In genomic region chr21:43645414-43645891, GRCh38 we compare ENCODE assay signal across 8 cellular contexts. TPM values are rescaled to one million over a fixed set of nuclear protein-coding genes. Genes with fewer than 3 reads are reported as not detected.
DNase-seq lines count a peak whose midpoint lies in the region; ATAC-seq and TF ChIP-seq lines count a peak whose summit lies in the region.

No MANE protein-coding gene starts in this region.

- no peaks in the 10 kb centered on the region for H3K9me3 ChIP-seq in CD4-positive, alpha-beta T cell (ENCODE audit: control insufficient read depth, low read length)
- H3K9me3 ChIP-seq in GM23248 (ENCODE audit: low read depth) (no peaks in the 10 kb centered on the region), NT2/D1 (ENCODE audit: insufficient read depth, low read length) (no peaks in the 10 kb centered on the region)

- H3F3A ChIP-seq in GM23248 (ENCODE audit: insufficient read depth), result peaks cover 18% of the 10 kb centered on the region

- peaks cover 18% of the 10 kb centered on the region for H3K4me1 Mint-ChIP-seq in CD4-positive, alpha-beta T cell (ENCODE audit: low read depth)
- peaks cover 26% of the 10 kb centered on the region for H3K4me1 Mint-ChIP-seq in MCF 10A (ENCODE audit: insufficient read depth, unreplicated experiment)
- H3K4me1 Mint-ChIP-seq in stimulated activated naive CD8-positive, alpha-beta T cell treated with anti-CD3 and anti-CD28 coated beads, Interleukin-15, amount 100 ng/mL, for 72 hours, result peaks cover 16% of the 10 kb centered on the region

- CTCF ChIA-PET in CD4-positive, alpha-beta T cell (lab: Charles Lee), result interaction anchor here (0.9 to 1.2 kb wide), 2 partner anchors 38 to 357 kb away, joined by 3 read pairs; no protein-coding TSS in a partner anchor
- CTCF ChIA-PET in MCF 10A (lab: Yijun Ruan, JAX), result interaction anchor here (0.6 to 3.9 kb wide), 22 partner anchors 8 to 453 kb away, joined by 3 to 44 read pairs (median 4); partner anchors contain the start of gene HSF2BP

- no peak overlapping the region for H3K27ac Mint-ChIP-seq in CD4-positive, alpha-beta T cell
- peak overlapping the region; percentile 88 for H3K27ac Mint-ChIP-seq in MCF 10A (ENCODE audit: low read depth, unreplicated experiment)
- no peak overlapping the region for H3K27ac Mint-ChIP-seq in stimulated activated naive CD8-positive, alpha-beta T cell treated with anti-CD3 and anti-CD28 coated beads, Interleukin-15, amount 100 ng/mL, for 72 hours

- H3K4me3 ChIP-seq in GM23248, result peak overlapping the region; percentile 35
- H3K4me3 ChIP-seq in NT2/D1 (ENCODE audit: insufficient read length, low read depth), result no peak overlapping the region

- in situ Hi-C loops in GM23248 (cut with MboI), result loop anchor here (10.0 kb wide), 1 partner anchor 331 kb away; no protein-coding TSS in a partner anchor

- no peaks in the 10 kb centered on the region for H3K36me3 Mint-ChIP-seq in CD4-positive, alpha-beta T cell (ENCODE audit: low read depth)
- peaks cover 6% of the 10 kb centered on the region for H3K36me3 Mint-ChIP-seq in MCF 10A (ENCODE audit: insufficient read depth, unreplicated experiment)

- H3K9me3 Mint-ChIP-seq in CD4-positive, alpha-beta T cell, result no peaks in the 10 kb centered on the region
- no peaks in the 10 kb centered on the region for H3K9me3 Mint-ChIP-seq in MCF 10A (ENCODE audit: unreplicated experiment)
- no peaks in the 10 kb centered on the region for H3K9me3 Mint-ChIP-seq in stimulated activated naive CD8-positive, alpha-beta T cell treated with anti-CD3 and anti-CD28 coated beads, Interleukin-15, amount 100 ng/mL, for 72 hours

- no peaks in the 10 kb centered on the region for H3K27me3 Mint-ChIP-seq in CD4-positive, alpha-beta T cell
- H3K27me3 Mint-ChIP-seq in MCF 10A (ENCODE audit: insufficient read depth, unreplicated experiment), result no peaks in the 10 kb centered on the region
- peaks cover 10% of the 10 kb centered on the region for H3K27me3 Mint-ChIP-seq in stimulated activated naive CD8-positive, alpha-beta T cell treated with anti-CD3 and anti-CD28 coated beads, Interleukin-15, amount 100 ng/mL, for 72 hours

- H3K9ac ChIP-seq in GM23248, result peak overlapping the region; percentile 32
- peak overlapping the region; percentile 47 for H3K9ac ChIP-seq in NT2/D1 (ENCODE audit: insufficient read length, low read depth)

- intact Hi-C loops in CD4-positive, alpha-beta T cell (cut with DNase I, micrococcal nuclease), result loop anchor here in 1 of 2 experiments (5.0 kb wide), 1 partner anchor 723 kb away; no protein-coding TSS in a partner anchor
- intact Hi-C loops in MCF 10A (cut with micrococcal nuclease), result loop anchor here (1.0 to 5.0 kb wide), 3 partner anchors 33 to 753 kb away; partner anchors contain the start of gene NDUFV3

- peak overlapping the region; percentile 56 for H2AFZ ChIP-seq in GM23248

- no peaks in the 10 kb centered on the region for H3K79me2 ChIP-seq in GM23248 (ENCODE audit: insufficient read depth)

- H4K20me1 ChIP-seq in GM23248 (ENCODE audit: insufficient read depth), result no peaks in the 10 kb centered on the region

- no peak for DNase-seq in CD4-positive, alpha-beta T cell
- DNase-seq in GM23248, result peak; percentile 88
- DNase-seq in NT2/D1 (ENCODE audit: low read depth, low spot score), result no peak
- DNase-seq in MCF 10A (ENCODE audit: unreplicated experiment), result peak; percentile 88
- peak; percentile 45 for DNase-seq in kidney glomerular epithelial cell (lab: John Stamatoyannopoulos, UW)
- DNase-seq in stimulated activated naive CD8-positive, alpha-beta T cell treated with anti-CD3 and anti-CD28 coated beads, Interleukin-15, amount 100 ng/mL, for 72 hours, result no peak
- no peak for DNase-seq in activated CD4-positive, CD25-positive, alpha-beta regulatory T cell treated with anti-CD3 and anti-CD28 coated beads, Interleukin-2, amount 50 U/mL, for 72 hours

- no TSS peak for BruUV-seq in MCF 10A (replicated peaks; lab: Mats Ljungman, UMichigan)

- no peak overlapping the region for H3K27ac ChIP-seq in CD4-positive, alpha-beta T cell (ENCODE audit: low read depth, low read length)
- peak overlapping the region; percentile 47 for H3K27ac ChIP-seq in GM23248

- 2 to 4% methylated on average over 7 of the region's 7 CpGs for WGBS in GM23248 (ENCODE audit: low coverage in 1 of 2, low lambda C conversion rate in 2 of 2, missing lambda C conversion rate in 2 of 2), 2 experiments

- H3K36me3 ChIP-seq in GM23248 (ENCODE audit: low read depth) (no peaks in the 10 kb centered on the region), NT2/D1 (ENCODE audit: insufficient read depth, insufficient read length, low read length) (no peaks in the 10 kb centered on the region)

- H3K4me1 ChIP-seq in GM23248 (ENCODE audit: insufficient read depth), result peaks cover 23% of the 10 kb centered on the region
- H3K4me1 ChIP-seq in NT2/D1 (ENCODE audit: insufficient read depth, insufficient read length), result peaks cover 3% of the 10 kb centered on the region

- no peaks in the 10 kb centered on the region for H3K9me2 ChIP-seq in GM23248 (ENCODE audit: insufficient read depth)

- POLR2A ChIA-PET in CD4-positive, alpha-beta T cell (lab: Charles Lee), result interaction anchor here (1.4 to 1.9 kb wide), 2 partner anchors 14 to 74 kb away, joined by 3 to 5 read pairs; partner anchors contain the start of genes HSF2BP, PDXK and RRP1B
- POLR2A ChIA-PET in MCF 10A (lab: Yijun Ruan, JAX), result interaction anchor here (0.6 to 3.3 kb wide), 14 partner anchors 8 to 733 kb away, joined by 3 to 17 read pairs (median 5); partner anchors contain the start of gene RRP1B

- peak overlapping the region; percentile 64 for H3K4me2 ChIP-seq in GM23248 (ENCODE audit: unreplicated experiment)

- TF ChIP-seq CTCF in CD4-positive, alpha-beta T cell (IDR thresholded peaks at IDR 0.05), result no peak
- peak; percentile 56 for TF ChIP-seq CTCF in MCF 10A (IDR thresholded peaks at IDR 0.05; ENCODE audit: unreplicated experiment)

- H3K4me3 Mint-ChIP-seq in CD4-positive, alpha-beta T cell, result no peak overlapping the region
- no peak overlapping the region for H3K4me3 Mint-ChIP-seq in MCF 10A (ENCODE audit: unreplicated experiment)
- H3K4me3 Mint-ChIP-seq in stimulated activated naive CD8-positive, alpha-beta T cell treated with anti-CD3 and anti-CD28 coated beads, Interleukin-15, amount 100 ng/mL, for 72 hours, result peak overlapping the region; percentile 9 to 23

- ATAC-seq in CD4-positive, alpha-beta T cell (ENCODE audit: poor library complexity), result peak; percentile 40
- peak; percentile 57 for ATAC-seq in stimulated activated naive CD8-positive, alpha-beta T cell treated with anti-CD3 and anti-CD28 coated beads, Interleukin-15, amount 100 ng/mL, for 72 hours
- ATAC-seq in HG02938 (IDR thresholded peaks at IDR 0.05; ENCODE audit: unreplicated experiment), result no peak

- H3K27me3 ChIP-seq in CD4-positive, alpha-beta T cell (ENCODE audit: control insufficient read depth, insufficient read depth, low read length), result no peaks in the 10 kb centered on the region
- H3K27me3 ChIP-seq in GM23248 (replicated peaks; ENCODE audit: insufficient read depth), result no peaks in the 10 kb centered on the region
- no peaks in the 10 kb centered on the region for H3K27me3 ChIP-seq in NT2/D1 (ENCODE audit: insufficient read depth, insufficient read length)

RNA-seq across cellular contexts. Expression of gene HSF2BP, which starts 13.8 kb away (rescaled TPM):
- total RNA-seq in CD4-positive, alpha-beta T cell, result under 1 TPM; 0.59 to 0.93 TPM
- total RNA-seq in GM23248 (2014; rRNA removed; shearing (Covaris generic)), result 2.5 and 4.8 TPM in 2 replicates
- polyA plus RNA-seq in GM23248 (2016; fragmentation: Nextera tagmentation; extraction: Ambion mirVana), result 1.6 TPM in 2 replicates
- total RNA-seq in MCF 10A (2022), result 5.3 and 6.8 TPM in 2 replicates

RNA-seq across cellular contexts. Expression of gene RRP1B, which starts 13.9 kb away (rescaled TPM):
- total RNA-seq in CD4-positive, alpha-beta T cell, result 10 to 100 TPM; 18.6 to 19.2 TPM
- 14.0 and 15.0 TPM in 2 replicates for total RNA-seq in GM23248 (2014; rRNA removed; shearing (Covaris generic))
- 12.9 and 13.6 TPM in 2 replicates for polyA plus RNA-seq in GM23248 (2016; fragmentation: Nextera tagmentation; extraction: Ambion mirVana)
- total RNA-seq in MCF 10A (2022), result 35.3 and 39.8 TPM in 2 replicates

Comparison
In these comparisons a context has a peak if more than half of its experiments do, and no peak if none do; other contexts are left out.
1. DNase-seq: peak in GM23248 (single experiment), MCF 10A (single experiment) and kidney glomerular epithelial cell (single experiment); none in CD4-positive, alpha-beta T cell (0 of 10), NT2/D1 (single experiment), stimulated activated naive CD8-positive, alpha-beta T cell treated with anti-CD3 and anti-CD28 coated beads, Interleukin-15, amount 100 ng/mL, for 72 hours (0 of 2) and activated CD4-positive, CD25-positive, alpha-beta regulatory T cell treated with anti-CD3 and anti-CD28 coated beads, Interleukin-2, amount 50 U/mL, for 72 hours (single experiment).
2. H3K4me3 Mint-ChIP-seq: peak in stimulated activated naive CD8-positive, alpha-beta T cell treated with anti-CD3 and anti-CD28 coated beads, Interleukin-15, amount 100 ng/mL, for 72 hours (2 of 2); none in CD4-positive, alpha-beta T cell (single experiment) and MCF 10A (single experiment).